13 cellular contexts compared by ENCODE assay signal in genomic region chr5:14457475-14457874, GRCh38.
DNase-seq lines count a peak whose midpoint lies in the region; TF ChIP-seq lines count a peak whose summit lies in the region.
"Had no signal": no experiment of that assay in that cellular context is flagged by ENCODE, and none has a peak within 500 bp of the region (broad histone marks: within the 10 kb centered on the region; RNA-seq: fewer than 3 reads in every experiment).

No MANE protein-coding gene starts in this region.

- H3K27ac ChIP-seq in hepatocyte (peak overlapping the region; percentile 27), thyroid gland (no peak overlapping the region)

- no peak for TF ChIP-seq CTCF in hepatocyte (IDR thresholded peaks at IDR 0.05; ENCODE audit: poor library complexity)
- no peak for TF ChIP-seq CTCF in thyroid gland (IDR thresholded peaks at IDR 0.05)

- no peaks in the 10 kb centered on the region for H3K27me3 ChIP-seq in hepatocyte
- H3K27me3 ChIP-seq in skeletal muscle satellite cell (ENCODE audit: control insufficient read depth, insufficient read depth, low read length) = no peaks in the 10 kb centered on the region
- H3K27me3 ChIP-seq in thyroid gland = no peaks in the 10 kb centered on the region

- intact Hi-C loops in thyroid gland (cut with DNase I) = no loop called here

- H3K9me3 ChIP-seq in hepatocyte (ENCODE audit: low read depth) (no peaks in the 10 kb centered on the region), skeletal muscle satellite cell (replicated peaks; ENCODE audit: low read length) (no peaks in the 10 kb centered on the region), thyroid gland (no peaks in the 10 kb centered on the region)

- H4K20me1 ChIP-seq in hepatocyte (ENCODE audit: insufficient read depth, poor library complexity, severe bottlenecking) = no peaks in the 10 kb centered on the region

- no peak for TF ChIP-seq POLR2A in thyroid gland (IDR thresholded peaks at IDR 0.05)

- no peak overlapping the region for H3K4me2 ChIP-seq in hepatocyte
- no peak overlapping the region for H3K4me2 ChIP-seq in skeletal muscle satellite cell (ENCODE audit: low read length)

- peaks cover 22% of the 10 kb centered on the region for H3K79me2 ChIP-seq in hepatocyte

- no peaks in the 10 kb centered on the region for H3K36me3 ChIP-seq in hepatocyte (replicated peaks; ENCODE audit: insufficient read depth, low read depth)
- H3K36me3 ChIP-seq in skeletal muscle satellite cell (ENCODE audit: insufficient read depth, low read length) = peaks cover 79% of the 10 kb centered on the region
- peaks cover 15 to 17% of the 10 kb centered on the region in 2 donors for H3K36me3 ChIP-seq in thyroid gland

- H3K4me3 ChIP-seq in hepatocyte (no peak overlapping the region), skeletal muscle satellite cell (ENCODE audit: low read length) (no peak overlapping the region), thyroid gland (replicated peaks in 1 of 3) (no peak overlapping the region)

- no peaks in the 10 kb centered on the region for H3K9me2 ChIP-seq in hepatocyte (replicated peaks; ENCODE audit: insufficient read depth)

- 83% methylated on average over 8 of the region's 8 CpGs for WGBS in hepatocyte (ENCODE audit: low lambda C conversion rate, missing lambda C conversion rate)
- WGBS in thyroid gland, 2 donors = 85 to 96% methylated on average over 8 of the region's 8 CpGs

- H3K9ac ChIP-seq in skeletal muscle satellite cell (ENCODE audit: low read depth, low read length) = peak overlapping the region; percentile 1

- no peak overlapping the region for H2AFZ ChIP-seq in hepatocyte

- DNase-seq in NCI-H1694 (lab: John Stamatoyannopoulos, UW) (peak; percentile 89), NCI-H69 (lab: John Stamatoyannopoulos, UW) (peak; percentile 94), hepatocyte (ENCODE audit: low spot score) (no peak), hippocampal formation (lab: John Stamatoyannopoulos, UW) (no peak), thyroid gland (no peak)
- DNase-seq in activated CD4-positive, alpha-beta T cell treated with anti-CD3 and anti-CD28 coated beads for 48 hours = no peak
- DNase-seq: activated CD8-positive, alpha-beta T cell treated with anti-CD3 and anti-CD28 coated beads, Interleukin-2, amount 10 ng/mL, durations not matched to agents 7 days and 5 days; CD4-positive, CD25-positive, alpha-beta regulatory T cell; effector memory CD4-positive, alpha-beta T cell; GF-D8; NCI-H82; T1000 had no signal

- peaks cover 6% of the 10 kb centered on the region for H3K4me1 ChIP-seq in hepatocyte (ENCODE audit: insufficient read depth)
- H3K4me1 ChIP-seq in skeletal muscle satellite cell (ENCODE audit: control insufficient read depth, insufficient read depth, low read length) = peaks cover 46% of the 10 kb centered on the region
- peaks cover 4 to 6% of the 10 kb centered on the region in 2 donors for H3K4me1 ChIP-seq in thyroid gland

Comparison
In these comparisons a context has a peak if more than half of its experiments do, and no peak if none do; other contexts are left out.
1. DNase-seq: peak in NCI-H1694 (single experiment) and NCI-H69 (single experiment); none in hepatocyte (single experiment), activated CD4-positive, alpha-beta T cell treated with anti-CD3 and anti-CD28 coated beads for 48 hours (single experiment), hippocampal formation (0 of 2) and thyroid gland (0 of 2).